In genomic region chr10:5119997-5120396, GRCh38 we compare ENCODE assay signal across 1 cellular context. TPM values are rescaled to one million over a fixed set of nuclear protein-coding genes. Genes with fewer than 3 reads are reported as not detected.
"Had no signal": no experiment of that assay in that cellular context is flagged by ENCODE, and none has a peak within 500 bp of the region (broad histone marks: within the 10 kb centered on the region; RNA-seq: fewer than 3 reads in every experiment).

No MANE protein-coding gene starts in this region.

RNA-seq across cellular contexts. Expression of gene AKR1C3, which starts 25.8 kb away (rescaled TPM):
- total RNA-seq: G401 had no signal
